Comparison of ENCODE assay signal across 9 cellular contexts in the genomic region with DNA sequence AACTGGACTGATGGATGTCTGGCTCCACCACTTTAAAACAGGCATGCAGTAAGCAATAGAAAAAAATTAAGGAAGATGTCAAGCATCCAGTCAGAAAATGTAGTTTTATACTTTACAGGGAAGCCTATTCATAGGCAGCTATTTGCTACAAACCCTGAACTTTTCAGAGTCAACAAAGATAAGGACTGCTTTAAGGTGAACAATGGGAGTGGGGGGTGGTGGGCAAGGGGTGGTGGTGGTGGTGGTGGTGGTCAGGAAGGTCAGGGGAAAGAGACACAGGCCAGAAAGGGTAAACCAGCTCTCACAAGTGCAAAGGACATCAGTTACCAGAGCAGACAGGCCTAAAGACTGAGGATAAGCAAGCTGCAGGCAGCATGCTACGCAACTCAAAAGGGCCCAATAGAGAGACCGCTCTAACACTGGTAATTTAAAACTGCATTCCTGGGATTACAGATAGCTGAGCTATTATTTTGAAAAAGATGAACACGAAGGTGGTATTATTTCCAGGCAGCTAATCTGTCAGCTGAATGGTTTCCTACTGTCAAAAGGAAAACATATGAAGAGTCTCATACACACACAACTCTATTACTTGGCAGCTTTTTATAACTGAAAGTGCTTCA. TPM values are rescaled to one million over a fixed set of nuclear protein-coding genes. Genes with fewer than 3 reads are reported as not detected.
A peak's percentile ranks its signal among the peaks of the same experiment; 100 is the strongest.
DNase-seq lines count a peak whose midpoint lies in the region; ATAC-seq, FAIRE-seq and TF ChIP-seq lines count a peak whose summit lies in the region.
"Had no signal": no experiment of that assay in that cellular context is flagged by ENCODE, and none has a peak within 500 bp of the region (broad histone marks: within the 10 kb centered on the region; RNA-seq: fewer than 3 reads in every experiment).

No MANE protein-coding gene starts in this region.

- TSS peak; percentile 8 for BruUV-seq in HepG2 (replicated peaks; lab: Mats Ljungman, UMichigan)

- peak in 1 of 2 experiments; percentile 18; a peak in 1 of 4 replicates for TF ChIP-seq EP300 in HepG2 (IDR thresholded peaks at IDR 0.05; ENCODE audit: low read depth in 2 of 2, low read length in 2 of 2)
- TF ChIP-seq EP300 in HepG2 (CRISPR knock-in tag; IDR thresholded peaks at IDR 0.05; ENCODE audit: borderline replicate concordance) = no peak
- no peak for TF ChIP-seq EP300 in stomach (IDR thresholded peaks at IDR 0.05)

- H3K79me2 ChIP-seq in HepG2 (ENCODE audit: insufficient read depth, low read length) = peaks cover 97% of the 10 kb centered on the region

- H3K9me3 Mint-ChIP-seq in activated naive CD4-positive, alpha-beta T cell treated with anti-CD3 and anti-CD28 coated beads for 36 hours = no peaks in the 10 kb centered on the region
- H3K9me3 Mint-ChIP-seq in activated T-helper 1 cell treated with anti-CD3 and anti-CD28 coated beads, Interleukin-12 subunit alpha, Interleukin-12 subunit beta, Interleukin-2, Interleukin-4 antibody, amounts not matched to agents 30 ng/mL and 10 ng/mL and 1 ng/mL, durations not matched to agents 14 hours and 24 hours and 36 hours = no peaks in the 10 kb centered on the region

- TF ChIP-seq POLR2A in HepG2 (IDR thresholded peaks at IDR 0.05; ENCODE audit: insufficient read depth in 1 of 2, low read depth in 2 of 2, low read length in 2 of 2) (no peak), stomach (IDR thresholded peaks at IDR 0.05) (no peak)

- H3K4me3 Mint-ChIP-seq in activated naive CD4-positive, alpha-beta T cell treated with anti-CD3 and anti-CD28 coated beads for 36 hours = no peak overlapping the region
- H3K4me3 Mint-ChIP-seq in activated T-helper 1 cell treated with anti-CD3 and anti-CD28 coated beads, Interleukin-12 subunit alpha, Interleukin-12 subunit beta, Interleukin-2, Interleukin-4 antibody, amounts not matched to agents 30 ng/mL and 10 ng/mL and 1 ng/mL, durations not matched to agents 14 hours and 24 hours and 36 hours = peak overlapping the region; percentile 34

- H3K27ac Mint-ChIP-seq in activated naive CD4-positive, alpha-beta T cell treated with anti-CD3 and anti-CD28 coated beads for 36 hours = peak overlapping the region; percentile 72
- H3K27ac Mint-ChIP-seq in activated T-helper 1 cell treated with anti-CD3 and anti-CD28 coated beads, Interleukin-12 subunit alpha, Interleukin-12 subunit beta, Interleukin-2, Interleukin-4 antibody, amounts not matched to agents 30 ng/mL and 10 ng/mL and 1 ng/mL, durations not matched to agents 14 hours and 24 hours and 36 hours = peak overlapping the region; percentile 53

- H3K27me3 ChIP-seq in HepG2 (ENCODE audit: control insufficient read depth in 1 of 2, insufficient read depth in 2 of 2, low read length in 2 of 2) = no peaks in the 10 kb centered on the region
- H3K27me3 ChIP-seq in stomach = no peaks in the 10 kb centered on the region

- H3K9ac ChIP-seq in HepG2 (ENCODE audit: insufficient read depth, low read depth, low read length) = no peak overlapping the region

- intact Hi-C loops in activated naive CD4-positive, alpha-beta T cell treated with anti-CD3 and anti-CD28 coated beads for 36 hours (cut with micrococcal nuclease) = loop anchor here (1.0 to 2.0 kb wide), 2 partner anchors 13 to 17 kb away; no protein-coding TSS in a partner anchor
- intact Hi-C loops in activated T-helper 1 cell treated with anti-CD3 and anti-CD28 coated beads, Interleukin-12 subunit alpha, Interleukin-12 subunit beta, Interleukin-2, Interleukin-4 antibody, amounts not matched to agents 30 ng/mL and 10 ng/mL and 1 ng/mL, durations not matched to agents 14 hours and 24 hours and 36 hours (cut with micrococcal nuclease) = loop anchor here (2.0 kb wide), 1 partner anchor 17 kb away; no protein-coding TSS in a partner anchor
- intact Hi-C loops in HepG2 (cut with micrococcal nuclease; ENCODE audit: unreplicated experiment) (no loop called here), stomach (cut with DNase I; ENCODE audit: low total_unique reads) (no loop called here)

- peak; percentile 47 for FAIRE-seq in HepG2 (lab: Jason Lieb, UNC)

- in situ Hi-C loops in HepG2 (cut with HindIII; ENCODE audit: extremely low pct_ligation_motif_present, low pct_unique_long_range_greater_than_20kb) = no loop called here

- TF ChIP-seq RAD21 in HepG2 (CRISPR knock-in tag; IDR thresholded peaks at IDR 0.05) = no peak

- POLR2A ChIA-PET in HepG2 (lab: Yijun Ruan, JAX) = interaction anchor here (0.7 to 2.1 kb wide), 4 partner anchors 14 to 62 kb away, joined by 3 to 9 read pairs (median 6); no protein-coding TSS in a partner anchor

- H3K9me3 ChIP-seq in HepG2 (ENCODE audit: low read length) (no peaks in the 10 kb centered on the region), stomach (no peaks in the 10 kb centered on the region)

- H3K4me2 ChIP-seq in HepG2 (ENCODE audit: low read depth, low read length) = peak overlapping the region; percentile 60

- H3K36me3 ChIP-seq in HepG2 (replicated peaks in 1 of 2; ENCODE audit: control insufficient read depth in 1 of 2, insufficient read depth in 2 of 2, low read length in 2 of 2) (peaks cover 5 to 10% of the 10 kb centered on the region in 2 experiments; a peak in 3 of 5 replicates), stomach (no peaks in the 10 kb centered on the region)

- CTCF ChIA-PET in activated naive CD4-positive, alpha-beta T cell treated with anti-CD3 and anti-CD28 coated beads for 36 hours (lab: Charles Lee) = interaction anchor here (1.4 kb wide), 1 partner anchor 14 kb away, joined by 3 read pairs; no protein-coding TSS in a partner anchor
- CTCF ChIA-PET in HepG2 (lab: Yijun Ruan, JAX; ENCODE audit: low intra/inter-chr PET ratio, low total read pairs) = no interaction called here

- 26% methylated on average over 3 of the region's 3 CpGs for WGBS in HepG2 (ENCODE audit: low lambda C conversion rate)
- WGBS in stomach, 5 donors = 30 to 49% (median 45%) methylated on average over 3 of the region's 3 CpGs

- H3K4me1 ChIP-seq in HepG2 (ENCODE audit: insufficient read depth, low read length) (peaks cover 85% of the 10 kb centered on the region), stomach (peaks cover 73 to 100% (median 93%) of the 10 kb centered on the region in 4 donors)

- TF ChIP-seq CTCF in HepG2 (CRISPR knock-in tag; IDR thresholded peaks at IDR 0.05) (no peak), stomach (IDR thresholded peaks at IDR 0.05) (no peak)

- ATAC-seq in HepG2 (peak; percentile 83), GM21717 (IDR thresholded peaks at IDR 0.05; ENCODE audit: unreplicated experiment) (no peak)

- H3K27ac ChIP-seq in HepG2 (ENCODE audit: extremely low read length, insufficient read depth, low read length) (peak overlapping the region; percentile 45), stomach (peak overlapping the region in 3 of 5 donors; percentile 46 to 79 (median 49))

- H4K20me1 ChIP-seq in HepG2 (ENCODE audit: insufficient read depth, low read length) = peaks cover 89% of the 10 kb centered on the region

- H2AFZ ChIP-seq in HepG2 (ENCODE audit: low read length) = no peak overlapping the region

- H3K27me3 Mint-ChIP-seq in activated naive CD4-positive, alpha-beta T cell treated with anti-CD3 and anti-CD28 coated beads for 36 hours (ENCODE audit: low read depth) = no peaks in the 10 kb centered on the region
- H3K27me3 Mint-ChIP-seq in activated T-helper 1 cell treated with anti-CD3 and anti-CD28 coated beads, Interleukin-12 subunit alpha, Interleukin-12 subunit beta, Interleukin-2, Interleukin-4 antibody, amounts not matched to agents 30 ng/mL and 10 ng/mL and 1 ng/mL, durations not matched to agents 14 hours and 24 hours and 36 hours (ENCODE audit: insufficient read depth) = no peaks in the 10 kb centered on the region

- H3K36me3 Mint-ChIP-seq in activated naive CD4-positive, alpha-beta T cell treated with anti-CD3 and anti-CD28 coated beads for 36 hours (ENCODE audit: low read depth) = peaks cover 10% of the 10 kb centered on the region
- H3K36me3 Mint-ChIP-seq in activated T-helper 1 cell treated with anti-CD3 and anti-CD28 coated beads, Interleukin-12 subunit alpha, Interleukin-12 subunit beta, Interleukin-2, Interleukin-4 antibody, amounts not matched to agents 30 ng/mL and 10 ng/mL and 1 ng/mL, durations not matched to agents 14 hours and 24 hours and 36 hours (ENCODE audit: low read depth) = peaks cover 5% of the 10 kb centered on the region

- DNase-seq in activated naive CD4-positive, alpha-beta T cell treated with anti-CD3 and anti-CD28 coated beads for 36 hours = no peak
- no peak for DNase-seq in activated naive CD4-positive, alpha-beta T cell treated with Interleukin-2 at 50 U/mL for 16 hours
- no peak for DNase-seq in activated T-helper 1 cell treated with anti-CD3 and anti-CD28 coated beads, Interleukin-12 subunit alpha, Interleukin-12 subunit beta, Interleukin-2, Interleukin-4 antibody, amounts not matched to agents 30 ng/mL and 10 ng/mL and 1 ng/mL, durations not matched to agents 14 hours and 24 hours and 36 hours (ENCODE audit: low spot score)
- DNase-seq in HepG2 (ENCODE audit: low spot score) (peak; percentile 66), stomach (no peak)
- no peak for DNase-seq in stimulated activated naive CD4-positive, alpha-beta T cell treated with Interleukin-2 at 50 U/mL for 16 hours (lab: John Stamatoyannopoulos, UW)
- no peak for DNase-seq in activated CD8-positive, alpha-beta memory T cell treated with anti-CD3 and anti-CD28 coated beads, Interleukin-2, amount 50 U/mL, for 4 hours
- DNase-seq: NK-92 treated with Interleukin-12 subunit alpha and Interleukin-12 subunit beta, amount 100 ng/mL, for 24 hours had no signal

- H3K4me3 ChIP-seq in HepG2 (replicated peaks in 1 of 3; ENCODE audit: insufficient read depth in 1 of 3, low read depth in 2 of 3, low read length in 3 of 3) (no peak overlapping the region; a peak in 1 of 6 replicates), stomach (no peak overlapping the region)

- peaks cover 89% of the 10 kb centered on the region for H3K4me1 Mint-ChIP-seq in activated naive CD4-positive, alpha-beta T cell treated with anti-CD3 and anti-CD28 coated beads for 36 hours (ENCODE audit: low read depth)
- H3K4me1 Mint-ChIP-seq in activated T-helper 1 cell treated with anti-CD3 and anti-CD28 coated beads, Interleukin-12 subunit alpha, Interleukin-12 subunit beta, Interleukin-2, Interleukin-4 antibody, amounts not matched to agents 30 ng/mL and 10 ng/mL and 1 ng/mL, durations not matched to agents 14 hours and 24 hours and 36 hours (ENCODE audit: low read depth) = peaks cover 78% of the 10 kb centered on the region

RNA-seq across cellular contexts. Expression of gene BRD4, which starts 14.8 kb away (rescaled TPM):
- 100 to 1,000 TPM; 109 to 111 TPM for total RNA-seq in activated naive CD4-positive, alpha-beta T cell treated with anti-CD3 and anti-CD28 coated beads for 36 hours
- total RNA-seq in activated T-helper 1 cell treated with anti-CD3 and anti-CD28 coated beads, Interleukin-12 subunit alpha, Interleukin-12 subunit beta, Interleukin-2, Interleukin-4 antibody, amounts not matched to agents 30 ng/mL and 10 ng/mL and 1 ng/mL, durations not matched to agents 14 hours and 24 hours and 36 hours = 122 and 129 TPM in 2 replicates
- 11.4 TPM in 2 replicates for total RNA-seq in HepG2 (2016; rRNA removed; fragmentation: Illumina TruSeq; extraction: Trizol)
- 9.3 and 10.8 TPM in 2 replicates for total RNA-seq in HepG2 (2016; cell fraction: cytosol; rRNA removed; fragmentation: Illumina TruSeq; extraction: Trizol; ENCODE audit: low read depth)
- 9.9 and 11.8 TPM in 2 replicates for total RNA-seq in HepG2 (2016; cell fraction: insoluble cytoplasmic fraction; rRNA removed; fragmentation: Illumina TruSeq; extraction: Trizol)
- total RNA-seq in HepG2 (2016; cell fraction: membrane; rRNA removed; fragmentation: Illumina TruSeq; extraction: Trizol) = 14.9 and 16.5 TPM in 2 replicates
- 16.3 and 19.3 TPM in 2 replicates for total RNA-seq in HepG2 (2016; cell fraction: nucleus; rRNA removed; fragmentation: Illumina TruSeq; extraction: Trizol)
- polyA plus RNA-seq in HepG2 (2011; rRNA removed) = 10.5 TPM in 2 replicates
- 5.5 and 5.9 TPM in 2 replicates for polyA plus RNA-seq in HepG2 (2011; cell fraction: cytosol; rRNA removed)
- 33.7 and 40.9 TPM in 2 replicates for polyA plus RNA-seq in HepG2 (2011; cell fraction: nucleus; rRNA removed)
- polyA plus RNA-seq in HepG2 (2012) = 38.7 and 50.8 TPM in 2 replicates
- polyA plus RNA-seq in HepG2 (2016; cell fraction: cytosol; fragmentation: Illumina TruSeq; extraction: Trizol; ENCODE audit: low read depth) = 3.9 and 4.0 TPM in 2 replicates
- 19.8 and 29.3 TPM in 2 replicates for polyA plus RNA-seq in HepG2 (2016; cell fraction: insoluble cytoplasmic fraction; fragmentation: Illumina TruSeq; extraction: Trizol; ENCODE audit: low read depth)
- polyA plus RNA-seq in HepG2 (2016; cell fraction: membrane; fragmentation: Illumina TruSeq; extraction: Trizol; ENCODE audit: low read depth) = 14.9 and 16.3 TPM in 2 replicates
- 50.8 and 56.4 TPM in 2 replicates for polyA plus RNA-seq in HepG2 (2016; cell fraction: nucleus; fragmentation: Illumina TruSeq; extraction: Trizol; ENCODE audit: insufficient read depth, low read depth)
- 42.7 and 54.2 TPM in 2 replicates for polyA minus RNA-seq in HepG2 (2011; rRNA and poly(A)+ RNA removed; ENCODE audit: low replicate concordance)
- polyA minus RNA-seq in HepG2 (2011; cell fraction: cytosol; rRNA and poly(A)+ RNA removed) = 22.2 and 24.6 TPM in 2 replicates
- 49.4 and 56.1 TPM in 2 replicates for polyA minus RNA-seq in HepG2 (2011; cell fraction: nucleus; rRNA and poly(A)+ RNA removed)
- 100 to 1,000 TPM in 1 of 5 donors, 10 to 100 TPM in 4; 14.7 to 113 (median 49.7) TPM for total RNA-seq in stomach
- polyA plus RNA-seq in stomach = 10 to 100 TPM; 10.6 to 21.1 (median 14.8) TPM

Comparison
In these comparisons a context has a peak if more than half of its experiments do, and no peak if none do; other contexts are left out.
1. intact Hi-C loops: an anchor here in activated naive CD4-positive, alpha-beta T cell treated with anti-CD3 and anti-CD28 coated beads for 36 hours (1.0 to 2.0 kb wide) and activated T-helper 1 cell treated with anti-CD3 and anti-CD28 coated beads, Interleukin-12 subunit alpha, Interleukin-12 subunit beta, Interleukin-2, Interleukin-4 antibody, amounts not matched to agents 30 ng/mL and 10 ng/mL and 1 ng/mL, durations not matched to agents 14 hours and 24 hours and 36 hours (2.0 kb wide); none called in HepG2 and stomach.